Comparison of ENCODE assay signal across 8 cellular contexts in the genomic region with DNA sequence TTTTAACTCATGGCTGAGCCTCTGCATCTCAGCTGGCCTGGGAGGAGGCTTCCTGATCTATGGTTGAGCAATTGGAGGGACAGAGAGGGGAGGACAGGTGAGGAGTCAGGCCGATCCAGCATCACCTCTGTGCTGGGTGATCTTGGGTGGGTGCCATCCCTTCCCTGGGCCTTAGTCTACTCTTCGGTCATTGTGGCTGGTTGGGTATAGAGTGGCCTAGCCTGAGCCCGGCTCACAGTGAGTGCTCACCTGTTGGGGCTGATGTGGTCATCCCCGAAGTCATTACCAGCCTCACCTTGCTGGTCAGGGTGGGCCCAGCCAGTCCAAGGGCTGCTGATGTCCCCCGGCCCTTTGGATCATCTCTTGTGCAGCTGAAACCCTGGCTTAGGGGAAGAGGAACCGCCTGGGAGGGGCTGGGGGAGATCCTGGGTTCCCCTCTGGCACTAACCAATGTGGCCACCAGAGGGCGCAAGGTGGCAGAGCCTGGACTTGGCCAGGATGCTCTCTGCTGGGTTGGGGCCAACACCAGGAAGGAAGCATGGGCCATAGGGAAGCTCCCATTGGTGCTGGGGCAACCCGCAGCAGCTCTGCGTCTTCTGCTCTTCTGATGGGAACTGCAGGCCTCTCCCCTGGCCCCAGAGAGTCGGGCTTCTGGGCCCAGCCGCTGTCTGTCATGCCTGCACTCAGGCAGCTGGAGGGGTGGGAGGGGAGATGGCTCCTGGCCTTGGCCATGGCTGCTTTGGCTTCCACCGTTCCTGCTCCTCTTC. TPM values are rescaled to one million over a fixed set of nuclear protein-coding genes. Genes with fewer than 3 reads are reported as not detected.
A peak's percentile ranks its signal among the peaks of the same experiment; 100 is the strongest.
DNase-seq lines count a peak whose midpoint lies in the region; ATAC-seq and TF ChIP-seq lines count a peak whose summit lies in the region.

No MANE protein-coding gene starts in this region.

- peak overlapping the region; percentile 61; the same call in 1 of the 2 replicates for H2AFZ ChIP-seq in Loucy (ENCODE audit: low read length)

- H3K27me3 ChIP-seq in Loucy (ENCODE audit: insufficient read depth, low read length, poor library complexity, severe bottlenecking) = no peaks in the 10 kb centered on the region
- no peaks in the 10 kb centered on the region for H3K27me3 ChIP-seq in foreskin keratinocyte
- no peaks in the 10 kb centered on the region for H3K27me3 ChIP-seq in thyroid gland

- no peak overlapping the region for H3K9ac ChIP-seq in Loucy (ENCODE audit: low read depth, low read length, poor library complexity, severe bottlenecking)

- POLR2A ChIA-PET in AG04449 (lab: Yijun Ruan, JAX) = interaction anchor here (0.7 to 1.1 kb wide), 3 partner anchors 9 to 114 kb away, joined by 3 to 4 read pairs (median 3); a partner anchor contains a TSS

- H3K27ac ChIP-seq in foreskin keratinocyte = no peak overlapping the region
- H3K27ac ChIP-seq in thyroid gland = no peak overlapping the region

- no peak for DNase-seq in AG04449 (ENCODE audit: low read depth, low spot score)
- DNase-seq in SIG-M5 (lab: John Stamatoyannopoulos, UW) = peak; percentile 12
- peak; percentile 72 for DNase-seq in activated T-helper 2 cell treated with anti-CD3 and anti-CD28 coated beads, Interferon-gamma antibody, Interleukin-2, Interleukin-4, amounts not matched to agents 10 μg/mL and 5 μg/mL and 100 μg/mL, durations not matched to agents 14 hours and 24 hours and 36 hours (ENCODE audit: low spot score)
- DNase-seq in foreskin keratinocyte = peak in 1 of 2 donors; percentile 44
- DNase-seq in occipital lobe (lab: John Stamatoyannopoulos, UW) = peak; percentile 59
- peak; percentile 79 to 82 for DNase-seq in thyroid gland

- TF ChIP-seq POLR2A in GM18951 (IDR thresholded peaks at IDR 0.05; ENCODE audit: extremely low read depth, insufficient read depth, insufficient read length) = peak; percentile 25
- TF ChIP-seq POLR2A in thyroid gland (IDR thresholded peaks at IDR 0.05) = no peak

- H3K4me2 ChIP-seq in Loucy (ENCODE audit: low read depth, low read length, poor library complexity, severe bottlenecking) = no peak overlapping the region

- H3K27me3 Mint-ChIP-seq in activated T-helper 2 cell treated with anti-CD3 and anti-CD28 coated beads, Interferon-gamma antibody, Interleukin-2, Interleukin-4, amounts not matched to agents 10 μg/mL and 5 μg/mL and 100 μg/mL, durations not matched to agents 14 hours and 24 hours and 36 hours (ENCODE audit: low read depth) = no peaks in the 10 kb centered on the region

- no peaks in the 10 kb centered on the region for H3K36me3 Mint-ChIP-seq in activated T-helper 2 cell treated with anti-CD3 and anti-CD28 coated beads, Interferon-gamma antibody, Interleukin-2, Interleukin-4, amounts not matched to agents 10 μg/mL and 5 μg/mL and 100 μg/mL, durations not matched to agents 14 hours and 24 hours and 36 hours (ENCODE audit: low read depth)

- 66 to 80% methylated on average over 4 to 5 of the region's 12 CpGs for WGBS in thyroid gland, 2 donors

- H3K4me1 Mint-ChIP-seq in activated T-helper 2 cell treated with anti-CD3 and anti-CD28 coated beads, Interferon-gamma antibody, Interleukin-2, Interleukin-4, amounts not matched to agents 10 μg/mL and 5 μg/mL and 100 μg/mL, durations not matched to agents 14 hours and 24 hours and 36 hours (ENCODE audit: low read depth) = peaks cover 4% of the 10 kb centered on the region

- ATAC-seq in foreskin keratinocyte = peak; percentile 79

- no peaks in the 10 kb centered on the region for H3K9me2 ChIP-seq in Loucy (replicated peaks; ENCODE audit: low read depth, low read length)

- H3K4me3 ChIP-seq in AG04449 (ENCODE audit: low read depth, low read length) = no peak overlapping the region
- no peak overlapping the region for H3K4me3 ChIP-seq in Loucy (ENCODE audit: low read length, poor library complexity, severe bottlenecking)
- no peak overlapping the region for H3K4me3 ChIP-seq in thyroid gland (replicated peaks in 1 of 3)

- in situ Hi-C loops in GM18951 (cut with MboI; ENCODE audit: low sequenced_read_pairs, unreplicated experiment) = no loop called here

- H3K9me3 ChIP-seq in Loucy (ENCODE audit: insufficient read depth, low read depth, low read length) (no peaks in the 10 kb centered on the region), thyroid gland (no peaks in the 10 kb centered on the region)

- CTCF ChIA-PET in AG04449 (lab: Yijun Ruan, JAX) = interaction anchor here (0.6 to 7.1 kb wide), 38 partner anchors 9 to 246 kb away, joined by 3 to 66 read pairs (median 4); a partner anchor contains a TSS

- H3K4me1 ChIP-seq in Loucy (ENCODE audit: insufficient read depth, low read length, poor library complexity, severe bottlenecking) = no peaks in the 10 kb centered on the region
- no peaks in the 10 kb centered on the region for H3K4me1 ChIP-seq in foreskin keratinocyte
- no peaks in the 10 kb centered on the region for H3K4me1 ChIP-seq in thyroid gland

- no peaks in the 10 kb centered on the region for H3K36me3 ChIP-seq in Loucy (ENCODE audit: insufficient read depth, low read length)
- H3K36me3 ChIP-seq in thyroid gland = no peaks in the 10 kb centered on the region

- H3K9me3 Mint-ChIP-seq in activated T-helper 2 cell treated with anti-CD3 and anti-CD28 coated beads, Interferon-gamma antibody, Interleukin-2, Interleukin-4, amounts not matched to agents 10 μg/mL and 5 μg/mL and 100 μg/mL, durations not matched to agents 14 hours and 24 hours and 36 hours = no peaks in the 10 kb centered on the region

- intact Hi-C loops in activated T-helper 2 cell treated with anti-CD3 and anti-CD28 coated beads, Interferon-gamma antibody, Interleukin-2, Interleukin-4, amounts not matched to agents 10 μg/mL and 5 μg/mL and 100 μg/mL, durations not matched to agents 14 hours and 24 hours and 36 hours (cut with micrococcal nuclease) = no loop called here
- intact Hi-C loops in thyroid gland (cut with DNase I) = no loop called here

- no peak overlapping the region for H3K4me3 Mint-ChIP-seq in activated T-helper 2 cell treated with anti-CD3 and anti-CD28 coated beads, Interferon-gamma antibody, Interleukin-2, Interleukin-4, amounts not matched to agents 10 μg/mL and 5 μg/mL and 100 μg/mL, durations not matched to agents 14 hours and 24 hours and 36 hours (ENCODE audit: low read depth)

- H3F3A ChIP-seq in Loucy (ENCODE audit: low read depth) = no peaks in the 10 kb centered on the region

- H3K27ac Mint-ChIP-seq in activated T-helper 2 cell treated with anti-CD3 and anti-CD28 coated beads, Interferon-gamma antibody, Interleukin-2, Interleukin-4, amounts not matched to agents 10 μg/mL and 5 μg/mL and 100 μg/mL, durations not matched to agents 14 hours and 24 hours and 36 hours = no peak overlapping the region

- H4K20me1 ChIP-seq in Loucy (ENCODE audit: insufficient read depth, low read length, poor library complexity, severe bottlenecking) = no peaks in the 10 kb centered on the region

- H3K79me2 ChIP-seq in Loucy (ENCODE audit: insufficient read depth, low read length) = no peaks in the 10 kb centered on the region

- TF ChIP-seq CTCF in AG04449 (IDR thresholded peaks at IDR 0.05; ENCODE audit: insufficient read depth, low read length, missing control alignments) (peak; percentile 96), Loucy (conservative IDR thresholded peaks at IDR 0.05; ENCODE audit: low read length) (peak; percentile 92), foreskin keratinocyte (conservative IDR thresholded peaks at IDR 0.05) (peak; percentile 88), thyroid gland (IDR thresholded peaks at IDR 0.05) (peak; percentile 80 to 95 (median 86))

RNA-seq across cellular contexts. Expression of a gene that starts 17.3 kb away (rescaled TPM):
- 61.5 and 64.4 TPM in 2 replicates for total RNA-seq in activated T-helper 2 cell treated with anti-CD3 and anti-CD28 coated beads, Interferon-gamma antibody, Interleukin-2, Interleukin-4, amounts not matched to agents 10 μg/mL and 5 μg/mL and 100 μg/mL, durations not matched to agents 14 hours and 24 hours and 36 hours
- 37.1 and 40.0 TPM in 2 replicates for total RNA-seq in foreskin keratinocyte
- 18.2 and 20.2 TPM in 2 replicates for polyA plus RNA-seq in foreskin keratinocyte
- 14.8 TPM for total RNA-seq in occipital lobe
- total RNA-seq in thyroid gland = 10 to 100 TPM; 21.9 to 25.5 (median 22.4) TPM

RNA-seq across cellular contexts. Expression of a gene that starts 17.9 kb away (rescaled TPM):
- 8.2 and 9.3 TPM in 2 replicates for total RNA-seq in activated T-helper 2 cell treated with anti-CD3 and anti-CD28 coated beads, Interferon-gamma antibody, Interleukin-2, Interleukin-4, amounts not matched to agents 10 μg/mL and 5 μg/mL and 100 μg/mL, durations not matched to agents 14 hours and 24 hours and 36 hours
- total RNA-seq in foreskin keratinocyte = 39.7 and 46.4 TPM in 2 replicates
- polyA plus RNA-seq in foreskin keratinocyte = 41.6 and 54.5 TPM in 2 replicates
- total RNA-seq in occipital lobe = 10.1 TPM
- total RNA-seq in thyroid gland = 10 to 100 TPM; 22.3 to 35.4 (median 27.2) TPM
